Comparison of ENCODE assay signal across 24 cellular contexts in the genomic region with DNA sequence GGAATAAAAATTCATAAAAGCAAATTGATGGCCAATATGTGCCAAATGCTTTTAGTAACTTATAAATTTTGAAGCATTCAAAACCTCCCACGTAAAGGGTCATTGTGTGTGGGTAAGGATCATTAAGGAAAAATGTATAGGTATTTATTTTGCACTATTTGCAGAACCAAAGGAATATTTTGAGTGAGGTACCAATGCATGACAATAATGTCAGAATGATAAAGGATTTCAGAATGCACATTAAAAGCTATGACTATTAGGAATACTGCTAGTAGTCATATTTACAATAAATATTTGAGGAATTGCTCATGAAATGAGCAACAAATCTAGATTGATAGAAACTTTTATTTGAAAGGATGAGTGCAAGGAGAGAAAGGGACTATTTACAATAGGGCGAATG.
"Had no signal": no experiment of that assay in that cellular context is flagged by ENCODE, and none has a peak within 500 bp of the region (broad histone marks: within the 10 kb centered on the region; RNA-seq: fewer than 3 reads in every experiment).

No MANE protein-coding gene starts in this region.

- FAIRE-seq: colon, endothelial cell of umbilical vein, frontal cortex, islet of Langerhans, keratinocyte had no signal

- ATAC-seq: foreskin keratinocyte, gastroesophageal sphincter, heart right ventricle, left cardiac atrium, left ventricle myocardium superior, lower lobe of right lung, mucosa of descending colon had no signal

- DNase-seq: dermis blood vessel endothelial cell; dorsolateral prefrontal cortex; effector CD4-positive, alpha-beta T cell; effector memory CD4-positive, alpha-beta T cell; foreskin keratinocyte; head of caudate nucleus; heart right ventricle; hippocampal formation; left cardiac atrium; left lung; left ventricle myocardium superior; lower lobe of right lung; mesenchymal stem cell; mucosa of descending colon; naive B cell had no signal

- H3K27me3 Mint-ChIP-seq: naive B cell had no signal

- H3K27ac ChIP-seq: coronary artery, dorsolateral prefrontal cortex, esophagus muscularis mucosa, foreskin keratinocyte, gastroesophageal sphincter, heart right ventricle, left lung, lower lobe of right lung had no signal

- H3K4me3 Mint-ChIP-seq: mesothelial cell of epicardium, naive B cell had no signal

- H3K4me1 ChIP-seq: esophagus muscularis mucosa, foreskin keratinocyte, gastroesophageal sphincter, heart right ventricle, left lung, lower lobe of right lung had no signal

- H3K36me3 Mint-ChIP-seq: mesothelial cell of epicardium, naive B cell had no signal

- H3K4me3 ChIP-seq: coronary artery, dorsolateral prefrontal cortex, esophagus muscularis mucosa, gastroesophageal sphincter, heart right ventricle, left lung, lower lobe of right lung, mucosa of descending colon had no signal

- H3K27me3 ChIP-seq: dorsolateral prefrontal cortex, esophagus muscularis mucosa, foreskin keratinocyte, gastroesophageal sphincter, heart right ventricle, left lung had no signal

- H3K27ac Mint-ChIP-seq: mesothelial cell of epicardium, naive B cell had no signal

- H3K9me3 ChIP-seq: esophagus muscularis mucosa, gastroesophageal sphincter, left lung, lower lobe of right lung, mucosa of descending colon had no signal

- H3K36me3 ChIP-seq: esophagus muscularis mucosa, gastroesophageal sphincter, heart right ventricle, left lung, lower lobe of right lung had no signal

- H3K4me1 Mint-ChIP-seq: naive B cell had no signal
